ENCODE assay signal across 19 cellular contexts in genomic region chr3:188746291-188746783, GRCh38.
DNase-seq lines count a peak whose midpoint lies in the region; ATAC-seq and TF ChIP-seq lines count a peak whose summit lies in the region.
"Had no signal": no experiment of that assay in that cellular context is flagged by ENCODE, and none has a peak within 500 bp of the region (broad histone marks: within the 10 kb centered on the region; RNA-seq: fewer than 3 reads in every experiment).

No MANE protein-coding gene starts in this region.

- H3K9ac ChIP-seq in OCI-LY3 (ENCODE audit: low read length): no peak overlapping the region

- H4K20me1 ChIP-seq in OCI-LY3 (ENCODE audit: insufficient read depth, low read length): no peaks in the 10 kb centered on the region

- H3K36me3 ChIP-seq in OCI-LY3 (replicated peaks; ENCODE audit: low read depth, low read length): peaks cover 14% of the 10 kb centered on the region
- no peaks in the 10 kb centered on the region for H3K36me3 ChIP-seq in right lobe of liver

- H2AFZ ChIP-seq in OCI-LY3 (ENCODE audit: low read depth, low read length): no peak overlapping the region

- H3K4me1 ChIP-seq in OCI-LY3 (ENCODE audit: low read length) (peaks cover 75% of the 10 kb centered on the region), right lobe of liver (peaks cover 0 to 67% (median 33%) of the 10 kb centered on the region in 4 donors)

- H3K9me3 ChIP-seq in OCI-LY3 (ENCODE audit: insufficient read depth, low read length) (no peaks in the 10 kb centered on the region), right lobe of liver (no peaks in the 10 kb centered on the region)

- TF ChIP-seq CTCF in OCI-LY3 (IDR thresholded peaks at IDR 0.05; ENCODE audit: low read depth, low read length) (no peak), right lobe of liver (IDR thresholded peaks at IDR 0.05) (no peak)

- H3K4me3 ChIP-seq in OCI-LY3 (ENCODE audit: low read length) (no peak overlapping the region), right lobe of liver (no peak overlapping the region)

- H3K27me3 ChIP-seq in OCI-LY3 (ENCODE audit: low read depth, low read length) (no peaks in the 10 kb centered on the region), right lobe of liver (no peaks in the 10 kb centered on the region)

- H3K79me2 ChIP-seq in OCI-LY3 (ENCODE audit: low read length): no peaks in the 10 kb centered on the region

- H3K27ac ChIP-seq in OCI-LY3 (ENCODE audit: low read length) (peak overlapping the region; percentile 95), right lobe of liver (peak overlapping the region; percentile 66 to 83 (median 79))
- H3K27ac ChIP-seq: HL-60 had no signal

- DNase-seq in HuH-7 (ENCODE audit: low spot score) (peak; percentile 20), fibroblast of gingiva (ENCODE audit: low read depth) (peak; percentile 48), right lobe of liver (peak in 1 of 3 donors; percentile 51), NCI-H187 (lab: John Stamatoyannopoulos, UW) (no peak), dedifferentiated amniotic fluid mesenchymal stem cell (ENCODE audit: extremely low spot score) (no peak), AG08396 (ENCODE audit: low spot score) (no peak)
- DNase-seq: C1 segment of cervical spinal cord; CD8-positive, alpha-beta memory T cell; DND-41; HFFc6; MV-4-11; NCI-H1417 treated with DMSO at 0.1 percent for 48 hours; NCI-H1930; NCI-H226; NCI-H524; NCI-H82 had no signal

- ATAC-seq in right lobe of liver (peak; percentile 61 to 87 (median 70)), HG03045 (IDR thresholded peaks at IDR 0.05; ENCODE audit: unreplicated experiment) (no peak)

- no peak overlapping the region for H3K4me2 ChIP-seq in OCI-LY3 (ENCODE audit: low read length)

- TF ChIP-seq POLR2A in right lobe of liver (IDR thresholded peaks at IDR 0.05): peak; percentile 44

- 30% methylated on average over 3 of the region's 3 CpGs for WGBS in right lobe of liver (ENCODE audit: insufficient coverage, low coverage, low lambda C conversion rate, missing lambda C conversion rate)

- intact Hi-C loops in right lobe of liver (cut with DNase I): no loop called here

Comparison
In these comparisons a context has a peak if more than half of its experiments do, and no peak if none do; other contexts are left out.
1. DNase-seq: peak in HuH-7 (single experiment) and fibroblast of gingiva (single experiment); none in NCI-H187 (0 of 2), dedifferentiated amniotic fluid mesenchymal stem cell (single experiment) and AG08396 (single experiment).